ENCODE assay signal across 13 cellular contexts in genomic region chr13:77298403-77298802, GRCh38. TPM values are rescaled to one million over a fixed set of nuclear protein-coding genes. Genes with fewer than 3 reads are reported as not detected.
A peak's percentile ranks its signal among the peaks of the same experiment; 100 is the strongest.
DNase-seq lines count a peak whose midpoint lies in the region; ATAC-seq, FAIRE-seq and TF ChIP-seq lines count a peak whose summit lies in the region.
"Had no signal": no experiment of that assay in that cellular context is flagged by ENCODE, and none has a peak within 500 bp of the region (broad histone marks: within the 10 kb centered on the region; RNA-seq: fewer than 3 reads in every experiment).

No MANE protein-coding gene starts in this region.

- H3K27me3 ChIP-seq in GM12878 (replicated peaks in 1 of 2; ENCODE audit: control insufficient read depth in 2 of 2, insufficient read depth in 2 of 2, low read length in 1 of 2), result no peaks in the 10 kb centered on the region
- no peaks in the 10 kb centered on the region for H3K27me3 ChIP-seq in testis
- H3K27me3 ChIP-seq: heart left ventricle, stomach had no signal

- H4K20me1 ChIP-seq in GM12878 (ENCODE audit: control insufficient read depth, insufficient read depth), result no peaks in the 10 kb centered on the region

- peak overlapping the region; percentile 48; the same call in 1 of the 2 replicates for H3K9ac ChIP-seq in GM12878 (ENCODE audit: control insufficient read depth, insufficient read depth, low read length)

- peak; percentile 62 for FAIRE-seq in GM12878 (lab: Jason Lieb, UNC)
- FAIRE-seq: K562 had no signal

- POLR2A ChIA-PET in GM12878 (lab: Charles Lee), result interaction anchor here (0.5 to 2.2 kb wide), 5 partner anchors 9 to 136 kb away, joined by 3 to 8 read pairs (median 3); no protein-coding TSS in a partner anchor

- no peak for TF ChIP-seq RAD21 in GM12878 (IDR thresholded peaks at IDR 0.05; ENCODE audit: insufficient read depth, low read depth, low read length)

- no peak for TF ChIP-seq POLR2A in GM12878 (IDR thresholded peaks at IDR 0.05; ENCODE audit: low read depth, low read length)
- TF ChIP-seq POLR2A in testis (IDR thresholded peaks at IDR 0.05), result no peak

- SMC1A ChIA-PET in GM12878 (lab: Charles Lee; ENCODE audit: uncharacterized antibody, unreplicated experiment), result interaction anchor here (0.7 to 6.0 kb wide), 20 partner anchors 8 to 191 kb away, joined by 3 to 67 read pairs (median 4); partner anchors contain the start of gene MYCBP2

- peak overlapping the region; percentile 76 for H3K4me2 ChIP-seq in GM12878 (ENCODE audit: control insufficient read depth, insufficient read depth)

- H3K27ac ChIP-seq in GM12878 (ENCODE audit: control insufficient read depth, insufficient read depth) (peak overlapping the region; percentile 71), testis (no peak overlapping the region)
- H3K27ac ChIP-seq: stomach had no signal

- intact Hi-C loops in GM12878 (cut with micrococcal nuclease; ENCODE audit: unreplicated experiment), result no loop called here
- intact Hi-C loops in testis (cut with DNase I; ENCODE audit: low total_unique reads), result no loop called here

- TF ChIP-seq EP300 in GM12878 (IDR thresholded peaks at IDR 0.05; ENCODE audit: borderline replicate concordance in 1 of 2, control insufficient read depth in 1 of 2, low read depth in 2 of 2, low read length in 2 of 2), result no peak

- H3K36me3 ChIP-seq in GM12878 (ENCODE audit: control insufficient read depth in 2 of 2, insufficient read depth in 2 of 2, low read length in 1 of 2) (peaks cover 2 to 18% of the 10 kb centered on the region in 2 experiments; a peak in 3 of 4 replicates), testis (ENCODE audit: low read depth, missing control alignments) (no peaks in the 10 kb centered on the region)

- CTCF ChIA-PET in GM12878 (lab: Yijun Ruan, JAX), result interaction anchor here (0.9 to 3.8 kb wide), 8 partner anchors 10 to 80 kb away, joined by 3 to 22 read pairs (median 4); partner anchors contain the start of gene MYCBP2

- H3K4me3 ChIP-seq in GM12878 (peak overlapping the region; percentile 57), testis (no peak overlapping the region)
- H3K4me3 ChIP-seq: K562, stomach had no signal

- ATAC-seq in GM21526 (IDR thresholded peaks at IDR 0.05; ENCODE audit: low FRiP score, unreplicated experiment), result peak; percentile 68
- peak; percentile 48 for ATAC-seq in HG03439 (IDR thresholded peaks at IDR 0.05; ENCODE audit: unreplicated experiment)
- ATAC-seq in GM12878, result peak; percentile 81
- ATAC-seq: heart left ventricle, K562 had no signal

- H3K79me2 ChIP-seq in GM12878 (ENCODE audit: control insufficient read depth, insufficient read depth, low read length), result peaks cover 89% of the 10 kb centered on the region

- in situ Hi-C loops in GM13977 (cut with MboI; ENCODE audit: low pct_unique_long_range_greater_than_20kb, low sequenced_read_pairs, unreplicated experiment) (no loop called here), GM12878 (cut with MboI) (no loop called here)

- H3K4me1 ChIP-seq in GM12878 (ENCODE audit: control insufficient read depth, insufficient read depth, low read length) (peaks cover 24% of the 10 kb centered on the region), testis (peaks cover 17% of the 10 kb centered on the region)

- H3K9me3 ChIP-seq in GM12878 (replicated peaks; ENCODE audit: control insufficient read depth, insufficient read depth, low read length), result no peaks in the 10 kb centered on the region; the same call in 2 of the 3 replicates
- no peaks in the 10 kb centered on the region for H3K9me3 ChIP-seq in testis
- H3K9me3 ChIP-seq: heart left ventricle, stomach had no signal

- TF ChIP-seq CTCF in GM13977 (IDR thresholded peaks at IDR 0.05; ENCODE audit: extremely low read depth, insufficient read depth, missing control alignments) (no peak), GM12878 (IDR thresholded peaks at IDR 0.05 in 2 of 3, conservative IDR thresholded peaks at IDR 0.05 in 1 of 3; ENCODE audit: control insufficient read depth in 2 of 3, extremely low read depth in 1 of 3, insufficient read depth in 1 of 3, low read depth in 3 of 3, low read length in 3 of 3) (no peak), testis (IDR thresholded peaks at IDR 0.05) (no peak)

- RAD21 ChIA-PET in GM12878 (lab: Charles Lee; ENCODE audit: unreplicated experiment), result interaction anchor here (0.7 to 5.2 kb wide), 14 partner anchors 9 to 450 kb away, joined by 3 to 42 read pairs (median 4); partner anchors contain the start of gene MYCBP2

- DNase-seq in GM13977 (ENCODE audit: low spot score) (peak; percentile 19), GM12878 (ENCODE audit: low read depth, low spot score) (no peak), GM03348 (ENCODE audit: low spot score) (no peak), T-helper 1 cell (no peak), D341Med (ENCODE audit: low spot score) (no peak), testis (no peak)
- DNase-seq: anterior cingulate cortex, heart left ventricle, stomach, SW 1271 had no signal

- BruUV-seq in GM12878 (replicated peaks; lab: Mats Ljungman, UMichigan), result no TSS peak

- WGBS in GM12878 (ENCODE audit: insufficient coverage, insufficient replicate concordance, low lambda C conversion rate, missing lambda C conversion rate), result 0% methylated on average over 3 of the region's 3 CpGs
- WGBS in testis, 2 donors, result 82 to 90% methylated on average over 3 of the region's 3 CpGs

- H2AFZ ChIP-seq in GM12878 (ENCODE audit: control insufficient read depth, low read depth, low read length), result no peak overlapping the region; the same call in 1 of the 2 replicates

TF ChIP-seq in GM12878, 131 proteins besides CTCF, POLR2A, EP300 and RAD21:
- TF ChIP-seq SPI1 (IDR thresholded peaks at IDR 0.05; ENCODE audit: borderline replicate concordance, insufficient read depth, low read depth, low read length) (peak; percentile 52; the same call in 1 of the 2 replicates), NFXL1 (IDR thresholded peaks at IDR 0.05; ENCODE audit: borderline replicate concordance) (no peak), IKZF2 (IDR thresholded peaks at IDR 0.05) (peak in 1 of 2 experiments; percentile 15; a peak in 2 of 4 replicates), STAT3 (IDR thresholded peaks at IDR 0.05; ENCODE audit: low read depth, low read length) (no peak)

RNA-seq across cellular contexts. Expression of gene MYCBP2, which starts 28.5 kb away (rescaled TPM):
- total RNA-seq in GM12878 (2013; cell fraction: nucleolus; rRNA removed), result 652 and 698 TPM in 2 replicates
- total RNA-seq in GM12878 (2014; rRNA removed) (126 and 135 TPM in 2 replicates), GM12878 (2014; rRNA removed; fragmentation: Illumina TruSeq; extraction: Trizol) (123 and 135 TPM in 2 replicates), GM12878 (2021) (151 and 152 TPM in 2 replicates), testis (100 to 1,000 TPM; 188 to 195 TPM)
- 54.4 TPM for polyA plus RNA-seq in GM12878 (2011; ENCODE audit: low read depth)
- polyA plus RNA-seq in GM12878 (2011; rRNA removed) (119 and 157 TPM in 2 replicates), GM12878 (2014; fragmentation: Illumina TruSeq; extraction: Trizol) (126 and 149 TPM in 2 replicates), GM12878 (2014; fragmentation: Nextera tagmentation; extraction: Ambion mirVana) (10 to 100 TPM; 51.9 to 56.6 TPM), GM12878 (2014; rRNA removed) (77.0 and 82.4 TPM in 2 replicates), GM12878 (2016; fragmentation: Nextera tagmentation; extraction: Ambion mirVana) (10 to 100 TPM; 56.8 to 62.4 TPM), testis (ENCODE audit: insufficient read depth, low read depth, low replicate concordance) (69.8 TPM)
- 92.2 and 110 TPM in 2 replicates for polyA plus RNA-seq in GM12878 (2011; cell fraction: cytosol; rRNA removed)
- 164 and 187 TPM in 2 replicates for polyA plus RNA-seq in GM12878 (2011; cell fraction: nucleus; rRNA removed)
- polyA plus RNA-seq in GM12878 (2012), result 75.0 and 78.0 TPM in 2 replicates
- 271 and 396 TPM in 2 replicates for polyA minus RNA-seq in GM12878 (2011; rRNA and poly(A)+ RNA removed)
- polyA minus RNA-seq in GM12878 (2011; cell fraction: cytosol; rRNA and poly(A)+ RNA removed), result 106 and 154 TPM in 2 replicates
- polyA minus RNA-seq in GM12878 (2011; cell fraction: nucleus; rRNA and poly(A)+ RNA removed), result 339 and 523 TPM in 2 replicates
